15 cellular contexts compared by ENCODE assay signal in the genomic region with DNA sequence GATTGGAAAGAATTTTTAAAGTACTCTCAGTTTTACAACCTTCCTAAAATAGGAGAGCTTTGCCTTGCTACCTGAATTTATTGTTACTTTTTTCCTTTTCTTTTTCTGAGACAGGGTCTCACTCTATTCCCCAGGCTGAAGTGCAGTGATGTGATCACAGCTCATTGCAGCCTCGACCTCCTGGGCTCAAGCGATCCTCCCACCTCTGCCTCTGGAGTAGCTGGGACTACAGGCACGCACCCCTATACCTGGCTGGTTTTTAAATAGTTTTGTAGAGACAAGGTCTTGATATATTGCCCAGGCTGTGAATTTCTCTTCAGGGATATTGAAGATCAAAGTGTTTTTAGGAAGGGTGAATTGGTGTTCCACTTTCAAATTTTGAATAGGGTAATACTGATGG. TPM values are rescaled to one million over a fixed set of nuclear protein-coding genes. Genes with fewer than 3 reads are reported as not detected.
DNase-seq lines count a peak whose midpoint lies in the region; ATAC-seq, FAIRE-seq and TF ChIP-seq lines count a peak whose summit lies in the region.
"Had no signal": no experiment of that assay in that cellular context is flagged by ENCODE, and none has a peak within 500 bp of the region (broad histone marks: within the 10 kb centered on the region; RNA-seq: fewer than 3 reads in every experiment).

No MANE protein-coding gene starts in this region.

- no peak overlapping the region for H2AFZ ChIP-seq in hepatocyte

- H3K79me2 ChIP-seq in hepatocyte, result no peaks in the 10 kb centered on the region

- H3K27ac Mint-ChIP-seq in progenitor cell of endocrine pancreas, result peak overlapping the region; percentile 96
- H3K27ac Mint-ChIP-seq in CD8-positive, alpha-beta memory T cell, result no peak overlapping the region
- H3K27ac Mint-ChIP-seq: CD8-positive, alpha-beta T cell had no signal

- H3K9me2 ChIP-seq in hepatocyte (replicated peaks; ENCODE audit: insufficient read depth), result no peaks in the 10 kb centered on the region

- no peaks in the 10 kb centered on the region for H4K20me1 ChIP-seq in hepatocyte (ENCODE audit: insufficient read depth, poor library complexity, severe bottlenecking)

- H3K4me3 ChIP-seq in duodenal mucosa (ENCODE audit: low read depth in 1 of 2, low read length in 2 of 2) (peak overlapping the region; percentile 10 to 11), right lobe of liver (no peak overlapping the region), hepatocyte (no peak overlapping the region), kidney (ENCODE audit: low read length in 2 of 2) (no peak overlapping the region)
- H3K4me3 ChIP-seq in CD8-positive, alpha-beta memory T cell (ENCODE audit: low read length), result no peak overlapping the region
- H3K4me3 ChIP-seq: A549 had no signal

- no peak for TF ChIP-seq CTCF in right lobe of liver (IDR thresholded peaks at IDR 0.05)
- TF ChIP-seq CTCF in progenitor cell of endocrine pancreas (IDR thresholded peaks at IDR 0.05; ENCODE audit: unreplicated experiment), result no peak
- no peak for TF ChIP-seq CTCF in hepatocyte (IDR thresholded peaks at IDR 0.05; ENCODE audit: poor library complexity)
- TF ChIP-seq CTCF in kidney (IDR thresholded peaks at IDR 0.05; ENCODE audit: borderline replicate concordance, extremely low read depth, insufficient read depth), result no peak

- no peak overlapping the region for H3K27ac ChIP-seq in duodenal mucosa (ENCODE audit: low read depth, low read length)
- peak overlapping the region in 2 of 3 donors; percentile 21 to 84 for H3K27ac ChIP-seq in right lobe of liver
- H3K27ac ChIP-seq in hepatocyte, result no peak overlapping the region
- no peak overlapping the region for H3K27ac ChIP-seq in CD8-positive, alpha-beta memory T cell (ENCODE audit: low read depth, low read length)
- H3K27ac ChIP-seq in kidney (ENCODE audit: low read depth in 2 of 2, low read length in 2 of 2), result no peak overlapping the region
- H3K27ac ChIP-seq: A549 had no signal

- H3K4me3 Mint-ChIP-seq in progenitor cell of endocrine pancreas (ENCODE audit: low read depth), result peak overlapping the region; percentile 50
- H3K4me3 Mint-ChIP-seq in CD8-positive, alpha-beta memory T cell, result no peak overlapping the region
- H3K4me3 Mint-ChIP-seq: CD14-positive monocyte; CD8-positive, alpha-beta T cell had no signal

- peaks cover 16% of the 10 kb centered on the region for H3K36me3 Mint-ChIP-seq in progenitor cell of endocrine pancreas (ENCODE audit: insufficient read depth)
- H3K36me3 Mint-ChIP-seq in CD8-positive, alpha-beta memory T cell, result no peaks in the 10 kb centered on the region
- H3K36me3 Mint-ChIP-seq: CD14-positive monocyte; CD8-positive, alpha-beta T cell had no signal

- H3K36me3 ChIP-seq in duodenal mucosa (ENCODE audit: control insufficient read depth in 1 of 2, insufficient read depth in 2 of 2, low read length in 2 of 2) (peaks cover 0 to 14% of the 10 kb centered on the region in 2 donors), right lobe of liver (no peaks in the 10 kb centered on the region), hepatocyte (replicated peaks; ENCODE audit: insufficient read depth, low read depth) (no peaks in the 10 kb centered on the region), kidney (ENCODE audit: control insufficient read depth in 1 of 2, insufficient read depth in 2 of 2, low read length in 2 of 2) (peaks cover 0 to 3% of the 10 kb centered on the region in 2 donors)
- no peaks in the 10 kb centered on the region for H3K36me3 ChIP-seq in CD8-positive, alpha-beta memory T cell (ENCODE audit: insufficient read depth, low read length)

- TF ChIP-seq POLR2A in right lobe of liver (IDR thresholded peaks at IDR 0.05), result no peak

- no peak overlapping the region for H3K9ac ChIP-seq in duodenal mucosa (ENCODE audit: low read depth in 1 of 2, low read length in 2 of 2)
- no peak overlapping the region for H3K9ac ChIP-seq in kidney (ENCODE audit: low read length in 2 of 2)

- peaks cover 25% of the 10 kb centered on the region for H3K4me1 Mint-ChIP-seq in progenitor cell of endocrine pancreas (ENCODE audit: low read depth)
- peaks cover 0 to 1% (median 0%) of the 10 kb centered on the region in 3 donors for H3K4me1 Mint-ChIP-seq in CD8-positive, alpha-beta memory T cell

- no peaks in the 10 kb centered on the region for H3K27me3 Mint-ChIP-seq in progenitor cell of endocrine pancreas
- peaks cover 19 to 20% of the 10 kb centered on the region in 2 donors for H3K27me3 Mint-ChIP-seq in CD8-positive, alpha-beta memory T cell

- H3K9me3 ChIP-seq in duodenal mucosa (ENCODE audit: control insufficient read depth in 1 of 2, low read length in 2 of 2) (no peaks in the 10 kb centered on the region), right lobe of liver (no peaks in the 10 kb centered on the region), hepatocyte (ENCODE audit: low read depth) (no peaks in the 10 kb centered on the region), kidney (ENCODE audit: control insufficient read depth in 1 of 2, low read length in 2 of 2) (no peaks in the 10 kb centered on the region)
- H3K9me3 ChIP-seq in CD8-positive, alpha-beta memory T cell (ENCODE audit: low read length), result no peaks in the 10 kb centered on the region
- H3K9me3 ChIP-seq: A549, Caco-2 had no signal

- H3K4me2 ChIP-seq in hepatocyte, result no peak overlapping the region
- H3K4me2 ChIP-seq: A549 had no signal

- intact Hi-C loops in right lobe of liver (cut with DNase I) (no loop called here), kidney (cut with DNase I) (no loop called here)

- no peak for DNase-seq in right lobe of liver
- no peak for DNase-seq in progenitor cell of endocrine pancreas (ENCODE audit: low spot score, unreplicated experiment)
- DNase-seq in hepatocyte (ENCODE audit: low spot score), result no peak
- DNase-seq in CD8-positive, alpha-beta memory T cell, result no peak
- no peak for DNase-seq in kidney
- no peak for DNase-seq in NCI-H2196 treated with DMSO at 0.1 percent for 48 hours (lab: John Stamatoyannopoulos, UW; ENCODE audit: unreplicated experiment)
- DNase-seq: CD8-positive, alpha-beta T cell; DMS53; GF-D8; IMR-90 had no signal

- FAIRE-seq in kidney (lab: Jason Lieb, UNC), result no peak
- FAIRE-seq: A549, H54 had no signal

- POLR2A ChIA-PET in CD8-positive, alpha-beta memory T cell (lab: Charles Lee), result no interaction called here

- CTCF ChIA-PET in CD8-positive, alpha-beta memory T cell (lab: Charles Lee), result no interaction called here

- no peaks in the 10 kb centered on the region for H3K9me3 Mint-ChIP-seq in progenitor cell of endocrine pancreas (ENCODE audit: low read depth)
- peaks cover 0 to 3% (median 0%) of the 10 kb centered on the region in 5 donors for H3K9me3 Mint-ChIP-seq in CD8-positive, alpha-beta memory T cell
- H3K9me3 Mint-ChIP-seq: CD8-positive, alpha-beta T cell had no signal

- H3K4me1 ChIP-seq in duodenal mucosa (ENCODE audit: control insufficient read depth in 1 of 2, insufficient read depth in 2 of 2, low read length in 2 of 2) (peaks cover 0 to 4% of the 10 kb centered on the region in 2 donors), right lobe of liver (peaks cover 0 to 25% (median 4%) of the 10 kb centered on the region in 4 donors), hepatocyte (ENCODE audit: insufficient read depth) (no peaks in the 10 kb centered on the region), kidney (ENCODE audit: control insufficient read depth in 1 of 2, insufficient read depth in 1 of 2, low read depth in 1 of 2, low read length in 2 of 2) (no peaks in the 10 kb centered on the region)
- H3K4me1 ChIP-seq in CD8-positive, alpha-beta memory T cell (ENCODE audit: insufficient read depth, low read length), result no peaks in the 10 kb centered on the region
- H3K4me1 ChIP-seq: Caco-2 had no signal

- no peak for ATAC-seq in right lobe of liver
- ATAC-seq: A549; CD8-positive, alpha-beta T cell had no signal

- 42% methylated on average over 3 of the region's 3 CpGs for WGBS in right lobe of liver (ENCODE audit: insufficient coverage, low coverage, low lambda C conversion rate, missing lambda C conversion rate)
- WGBS in hepatocyte (ENCODE audit: low lambda C conversion rate, missing lambda C conversion rate), result 88% methylated on average over 3 of the region's 3 CpGs

- H3K27me3 ChIP-seq in duodenal mucosa (ENCODE audit: control insufficient read depth in 1 of 2, insufficient read depth in 2 of 2, low read length in 2 of 2) (no peaks in the 10 kb centered on the region), right lobe of liver (no peaks in the 10 kb centered on the region), hepatocyte (peaks cover 3% of the 10 kb centered on the region)
- no peaks in the 10 kb centered on the region for H3K27me3 ChIP-seq in CD8-positive, alpha-beta memory T cell (ENCODE audit: insufficient read depth, low read length, poor library complexity, severe bottlenecking)

RNA-seq across cellular contexts. Expression of a gene that starts 3.8 kb away (rescaled TPM):
- total RNA-seq in right lobe of liver, result 10 to 100 TPM in 5 of 6 experiments, 1 to 10 TPM in 1; 9.3 to 18.8 (median 16.0) TPM
- total RNA-seq in progenitor cell of endocrine pancreas, result 36.9 and 37.6 TPM in 2 replicates
- total RNA-seq in hepatocyte, result 2.1 and 2.6 TPM in 2 replicates
- 0.46 and 0.51 TPM in 2 replicates for polyA plus RNA-seq in hepatocyte
- total RNA-seq in CD8-positive, alpha-beta memory T cell, result under 1 TPM; 0.18 to 0.71 TPM
- polyA plus RNA-seq in CD8-positive, alpha-beta memory T cell, result 0.17 TPM
- total RNA-seq in kidney, result 11.8 TPM
- 4.8 TPM for polyA plus RNA-seq in kidney (ENCODE audit: insufficient read depth, low read depth, low replicate concordance)
- total RNA-seq: CD8-positive, alpha-beta T cell; IMR-90 had no signal

RNA-seq across cellular contexts. Expression of a gene that starts 21.2 kb away (rescaled TPM):
- total RNA-seq in right lobe of liver (1 to 10 TPM in 5 of 6 experiments, not detected in 1; 1.9 to 5.5 (median 3.5) TPM), progenitor cell of endocrine pancreas (5.3 and 8.5 TPM in 2 replicates), hepatocyte (not detected in 2 replicates), kidney (11.0 TPM)
- polyA plus RNA-seq in hepatocyte (0.71 and 0.77 TPM in 2 replicates), kidney (ENCODE audit: insufficient read depth, low read depth, low replicate concordance) (0.88 TPM)
- 10 to 100 TPM; 12.4 to 16.7 TPM for total RNA-seq in CD8-positive, alpha-beta memory T cell
- 0.77 TPM for polyA plus RNA-seq in CD8-positive, alpha-beta memory T cell
- total RNA-seq: IMR-90 had no signal
- polyA plus RNA-seq: CD14-positive monocyte had no signal

RNA-seq across cellular contexts. Expression of a gene that starts 35.1 kb away (rescaled TPM):
- total RNA-seq in right lobe of liver (10 to 100 TPM in 4 of 6 experiments, 1 to 10 TPM in 2; 7.0 to 24.0 (median 10.5) TPM), progenitor cell of endocrine pancreas (13.5 and 16.1 TPM in 2 replicates), hepatocyte (5.9 and 10.3 TPM in 2 replicates), kidney (48.8 TPM)
- polyA plus RNA-seq in hepatocyte (5.9 and 7.3 TPM in 2 replicates), kidney (ENCODE audit: insufficient read depth, low read depth, low replicate concordance) (33.4 TPM)
- total RNA-seq in CD8-positive, alpha-beta memory T cell, result 10 to 100 TPM; 13.1 to 13.6 TPM
- polyA plus RNA-seq in CD8-positive, alpha-beta memory T cell, result 4.8 TPM
- total RNA-seq: Caco-2 had no signal

Comparison
In these comparisons a context has a peak if more than half of its experiments do, and no peak if none do; other contexts are left out.
1. H3K27ac ChIP-seq: peak in right lobe of liver (2 of 3); none in duodenal mucosa (single experiment), hepatocyte (single experiment), CD8-positive, alpha-beta memory T cell (single experiment) and kidney (0 of 2).
2. H3K4me3 ChIP-seq: peak in duodenal mucosa (2 of 2); none in right lobe of liver (0 of 3), hepatocyte (single experiment), CD8-positive, alpha-beta memory T cell (single experiment) and kidney (0 of 2).